In genomic region chr17:50787106-50787505, GRCh38 we compare ENCODE assay signal across 17 cellular contexts. TPM values are rescaled to one million over a fixed set of nuclear protein-coding genes. Genes with fewer than 3 reads are reported as not detected.
DNase-seq lines count a peak whose midpoint lies in the region; ATAC-seq, FAIRE-seq and TF ChIP-seq lines count a peak whose summit lies in the region.
"Had no signal": no experiment of that assay in that cellular context is flagged by ENCODE, and none has a peak within 500 bp of the region (broad histone marks: within the 10 kb centered on the region; RNA-seq: fewer than 3 reads in every experiment).

No MANE protein-coding gene starts in this region.

- no peak for FAIRE-seq in astrocyte (lab: Jason Lieb, UNC)
- FAIRE-seq: islet of Langerhans had no signal

- in situ Hi-C loops in GM13976 (cut with MboI; ENCODE audit: low sequenced_read_pairs, unreplicated experiment): loop anchor here (5.0 kb wide), 1 partner anchor 55 kb away; no protein-coding TSS in a partner anchor

- DNase-seq in stimulated activated naive CD8-positive, alpha-beta T cell treated with anti-CD3 and anti-CD28 coated beads, Interleukin-15, amount 100 ng/mL, for 72 hours: no peak
- no peak for DNase-seq in stimulated activated naive CD8-positive, alpha-beta T cell treated with anti-CD3 and anti-CD28 coated beads, Interleukin-15, Interleukin-2, amounts not matched to agents 100 U/mL and 50 U/mL, for 24 hours
- DNase-seq in astrocyte (ENCODE audit: low read depth) (no peak), GM13976 (ENCODE audit: low spot score) (no peak)
- DNase-seq in stimulated activated CD4-positive, alpha-beta T cell treated with anti-CD3 and anti-CD28 coated beads, Interleukin-4, amount 100 ng/mL, for 1 hour: no peak
- DNase-seq: activated naive CD4-positive, alpha-beta T cell treated with Interleukin-2 at 50 U/mL for 16 hours; CD8-positive, alpha-beta T cell; NCI-H2227 treated with DMSO at 0.1 percent for 48 hours; OCI-M1; stimulated activated CD4-positive, alpha-beta T cell treated with anti-CD3 and anti-CD28 coated beads, Interleukin-4, amount 100 ng/mL, for 4 hours; SW 1271; uterus had no signal

- no peaks in the 10 kb centered on the region for H3K27me3 Mint-ChIP-seq in stimulated activated naive CD8-positive, alpha-beta T cell treated with anti-CD3 and anti-CD28 coated beads, Interleukin-15, amount 100 ng/mL, for 72 hours
- peaks cover 2% of the 10 kb centered on the region for H3K27me3 Mint-ChIP-seq in astrocyte (ENCODE audit: low read depth, unreplicated experiment)

- H3K27ac ChIP-seq in astrocyte (ENCODE audit: low read depth, low read length): no peak overlapping the region
- H3K27ac ChIP-seq in layer of hippocampus (ENCODE audit: low read depth, low read length): peak overlapping the region; percentile 10
- H3K27ac ChIP-seq: uterus had no signal

- TF ChIP-seq CTCF in astrocyte (IDR thresholded peaks at IDR 0.05; ENCODE audit: insufficient read depth, low read depth, low read length): no peak
- TF ChIP-seq CTCF in GM13976 (IDR thresholded peaks at IDR 0.05; ENCODE audit: borderline replicate concordance, control extremely low read depth, extremely low read depth, insufficient read depth, missing control alignments): no peak

- H3K27me3 ChIP-seq in astrocyte (ENCODE audit: insufficient read depth, low read length) (no peaks in the 10 kb centered on the region), layer of hippocampus (ENCODE audit: control insufficient read depth, insufficient read depth, low read length) (no peaks in the 10 kb centered on the region)
- H3K27me3 ChIP-seq: uterus had no signal

- peak overlapping the region; percentile 41 for H2AFZ ChIP-seq in astrocyte (ENCODE audit: low read depth, low read length)

- H3K79me2 ChIP-seq in astrocyte (ENCODE audit: insufficient read depth, low read length): no peaks in the 10 kb centered on the region

- H3K4me3 ChIP-seq in astrocyte (ENCODE audit: insufficient read depth, low read depth, low read length): no peak overlapping the region
- H3K4me3 ChIP-seq: uterus had no signal

- H3K9me3 ChIP-seq in astrocyte (ENCODE audit: insufficient read depth, low read depth, low read length): no peaks in the 10 kb centered on the region
- H3K9me3 ChIP-seq: uterus had no signal

- no peak overlapping the region for H3K9ac ChIP-seq in astrocyte (ENCODE audit: low read length)

- peak overlapping the region; percentile 10 to 31 for H3K27ac Mint-ChIP-seq in stimulated activated naive CD8-positive, alpha-beta T cell treated with anti-CD3 and anti-CD28 coated beads, Interleukin-15, amount 100 ng/mL, for 72 hours
- H3K27ac Mint-ChIP-seq in astrocyte (ENCODE audit: unreplicated experiment): peak overlapping the region; percentile 81
- H3K27ac Mint-ChIP-seq: CD8-positive, alpha-beta T cell had no signal

- H3K4me3 Mint-ChIP-seq in stimulated activated naive CD8-positive, alpha-beta T cell treated with anti-CD3 and anti-CD28 coated beads, Interleukin-15, amount 100 ng/mL, for 72 hours: no peak overlapping the region
- H3K4me3 Mint-ChIP-seq in astrocyte (ENCODE audit: unreplicated experiment): peak overlapping the region; percentile 45
- H3K4me3 Mint-ChIP-seq: CD8-positive, alpha-beta T cell had no signal

- H3K4me2 ChIP-seq in astrocyte (ENCODE audit: low read length): no peak overlapping the region

- no peaks in the 10 kb centered on the region for H3K36me3 Mint-ChIP-seq in astrocyte (ENCODE audit: low read depth, unreplicated experiment)
- H3K36me3 Mint-ChIP-seq: CD8-positive, alpha-beta T cell had no signal

- H4K20me1 ChIP-seq in astrocyte (ENCODE audit: insufficient read depth, low read length): no peaks in the 10 kb centered on the region

- no peaks in the 10 kb centered on the region for H3K36me3 ChIP-seq in astrocyte (ENCODE audit: insufficient read depth, low read length)
- H3K36me3 ChIP-seq: uterus had no signal

- H3K4me1 ChIP-seq in astrocyte (ENCODE audit: insufficient read depth, low read length): peaks cover 3% of the 10 kb centered on the region
- H3K4me1 ChIP-seq: uterus had no signal

- no peaks in the 10 kb centered on the region for H3K9me3 Mint-ChIP-seq in stimulated activated naive CD8-positive, alpha-beta T cell treated with anti-CD3 and anti-CD28 coated beads, Interleukin-15, amount 100 ng/mL, for 72 hours
- no peaks in the 10 kb centered on the region for H3K9me3 Mint-ChIP-seq in astrocyte (ENCODE audit: unreplicated experiment)
- H3K9me3 Mint-ChIP-seq: CD8-positive, alpha-beta T cell had no signal

- H3K4me1 Mint-ChIP-seq in stimulated activated naive CD8-positive, alpha-beta T cell treated with anti-CD3 and anti-CD28 coated beads, Interleukin-15, amount 100 ng/mL, for 72 hours: peaks cover 12% of the 10 kb centered on the region
- H3K4me1 Mint-ChIP-seq in astrocyte (ENCODE audit: low read depth, unreplicated experiment): peaks cover 22% of the 10 kb centered on the region

- ATAC-seq in stimulated activated naive CD8-positive, alpha-beta T cell treated with anti-CD3 and anti-CD28 coated beads, Interleukin-15, amount 100 ng/mL, for 72 hours: no peak
- ATAC-seq in stimulated activated naive CD8-positive, alpha-beta T cell treated with anti-CD3 and anti-CD28 coated beads, Interleukin-15, Interleukin-2, amounts not matched to agents 100 U/mL and 50 U/mL, for 24 hours: no peak
- ATAC-seq in HG03175 (IDR thresholded peaks at IDR 0.05; ENCODE audit: unreplicated experiment) (no peak), GM18907 (IDR thresholded peaks at IDR 0.05; ENCODE audit: unreplicated experiment) (no peak)
- ATAC-seq: CD8-positive, alpha-beta T cell had no signal

RNA-seq across cellular contexts. Expression of gene ANKRD40CL, which starts 19.8 kb away (rescaled TPM):
- not detected in 2 replicates for total RNA-seq in astrocyte
- total RNA-seq: CD8-positive, alpha-beta T cell; HT1080; uterus had no signal

RNA-seq across cellular contexts. Expression of gene WFIKKN2, which starts 48.3 kb away (rescaled TPM):
- 0.07 TPM in 1 of 2 replicates, not detected in the other for total RNA-seq in astrocyte
- total RNA-seq: CD8-positive, alpha-beta T cell; HT1080 had no signal
